23 cellular contexts compared by ENCODE assay signal in genomic region chr7:112654322-112655216, GRCh38.
A peak's percentile ranks its signal among the peaks of the same experiment; 100 is the strongest.
DNase-seq lines count a peak whose midpoint lies in the region; TF ChIP-seq lines count a peak whose summit lies in the region.
"Had no signal": no experiment of that assay in that cellular context is flagged by ENCODE, and none has a peak within 500 bp of the region (broad histone marks: within the 10 kb centered on the region; RNA-seq: fewer than 3 reads in every experiment).

No MANE protein-coding gene starts in this region.

- H3K4me3 ChIP-seq in epithelial cell of esophagus (ENCODE audit: low read length) (no peak overlapping the region), skeletal muscle cell (ENCODE audit: low read depth, low read length) (no peak overlapping the region)
- H3K4me3 ChIP-seq: PC-9, SK-N-MC had no signal

- no peak for TF ChIP-seq CTCF in epithelial cell of esophagus (IDR thresholded peaks at IDR 0.05; ENCODE audit: insufficient read depth, low read depth, low read length, missing control alignments)

- DNase-seq in HCEC 1CT (peak; percentile 77), RPMI7951 (ENCODE audit: low read depth) (peak; percentile 14), epithelial cell of esophagus (ENCODE audit: low read depth) (peak; percentile 49), skeletal muscle cell (ENCODE audit: low read depth) (peak; percentile 32), cerebellum (ENCODE audit: low spot score) (no peak), NCI-H510A treated with DMSO at 0.1 percent for 48 hours (lab: John Stamatoyannopoulos, UW) (no peak)
- DNase-seq in stimulated activated CD4-positive, alpha-beta T cell treated with anti-CD3 and anti-CD28 coated beads, Interleukin-12 subunit alpha, Interleukin-12 subunit beta, amount 100 ng/mL, for 4 hours, result no peak
- DNase-seq: activated CD4-positive, alpha-beta T cell treated with anti-CD3 and anti-CD28 coated beads, Interleukin-2, amount 50 U/mL, for 4 hours; activated gamma-delta T cell; amniotic stem cell; caudate nucleus; CD4-positive, alpha-beta T cell; effector CD4-positive, alpha-beta T cell; Karpas-422; naive thymus-derived CD4-positive, alpha-beta T cell; NCI-H1092; NCI-H2029 treated with DMSO at 0.1 percent for 48 hours; occipital lobe; PC-9; stimulated activated CD4-positive, alpha-beta T cell treated with anti-CD3 and anti-CD28 coated beads, Interleukin-4, amount 100 ng/mL, for 4 hours; stimulated activated naive CD8-positive, alpha-beta T cell treated with anti-CD3 and anti-CD28 coated beads, Interleukin-15, Interleukin-2, amounts not matched to agents 100 U/mL and 50 U/mL, for 24 hours; T-helper 9 cell had no signal

Comparison
In these comparisons a context has a peak if more than half of its experiments do, and no peak if none do; other contexts are left out.
1. DNase-seq: peak in HCEC 1CT (single experiment), RPMI7951 (single experiment), epithelial cell of esophagus (single experiment) and skeletal muscle cell (single experiment); none in cerebellum (single experiment), NCI-H510A treated with DMSO at 0.1 percent for 48 hours (single experiment) and stimulated activated CD4-positive, alpha-beta T cell treated with anti-CD3 and anti-CD28 coated beads, Interleukin-12 subunit alpha, Interleukin-12 subunit beta, amount 100 ng/mL, for 4 hours (single experiment).